1 cellular context compared by ENCODE assay signal in the genomic region with DNA sequence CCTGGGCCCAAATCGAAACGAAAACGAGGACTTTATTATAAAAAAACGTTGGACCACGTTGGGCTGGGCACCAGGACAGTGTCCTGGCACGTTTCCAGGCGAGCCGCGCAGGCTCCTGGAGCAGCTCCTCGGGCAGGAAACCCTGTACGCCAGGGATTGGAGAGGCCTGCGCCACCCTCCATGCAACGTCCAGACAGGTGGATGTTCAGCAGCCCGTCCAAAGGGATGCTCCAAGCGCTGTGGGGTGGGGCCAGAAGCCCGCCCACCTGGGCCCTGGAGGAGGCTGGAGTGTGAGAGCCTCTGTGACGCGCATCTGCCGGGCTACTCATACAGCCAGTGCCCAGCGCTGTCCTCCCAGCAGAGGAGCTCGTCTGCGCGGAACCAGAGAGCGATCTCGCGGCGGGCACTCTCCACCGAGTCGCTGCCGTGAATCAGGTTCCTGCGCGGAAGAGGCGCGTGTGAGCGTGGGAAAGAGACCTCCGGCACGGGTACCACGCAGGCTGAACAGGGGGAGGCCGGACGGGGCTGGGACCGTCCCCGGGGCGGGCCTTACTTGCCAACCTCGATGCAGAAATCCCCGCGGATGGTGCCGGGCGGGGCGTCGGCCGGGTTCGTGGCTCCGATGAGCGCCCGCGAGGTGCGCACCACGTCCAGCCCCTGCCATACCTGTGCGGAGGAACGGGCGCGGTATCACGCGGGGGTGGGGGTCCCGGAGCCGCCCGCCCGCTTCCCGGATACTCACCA.
TF ChIP-seq lines count a peak whose summit lies in the region.

No MANE protein-coding gene starts in this region.

TF ChIP-seq in HepG2, 621 proteins besides CTCF, POLR2A, EP300 and RAD21 (continued from another document):
- TF ChIP-seq, protein P1, sequence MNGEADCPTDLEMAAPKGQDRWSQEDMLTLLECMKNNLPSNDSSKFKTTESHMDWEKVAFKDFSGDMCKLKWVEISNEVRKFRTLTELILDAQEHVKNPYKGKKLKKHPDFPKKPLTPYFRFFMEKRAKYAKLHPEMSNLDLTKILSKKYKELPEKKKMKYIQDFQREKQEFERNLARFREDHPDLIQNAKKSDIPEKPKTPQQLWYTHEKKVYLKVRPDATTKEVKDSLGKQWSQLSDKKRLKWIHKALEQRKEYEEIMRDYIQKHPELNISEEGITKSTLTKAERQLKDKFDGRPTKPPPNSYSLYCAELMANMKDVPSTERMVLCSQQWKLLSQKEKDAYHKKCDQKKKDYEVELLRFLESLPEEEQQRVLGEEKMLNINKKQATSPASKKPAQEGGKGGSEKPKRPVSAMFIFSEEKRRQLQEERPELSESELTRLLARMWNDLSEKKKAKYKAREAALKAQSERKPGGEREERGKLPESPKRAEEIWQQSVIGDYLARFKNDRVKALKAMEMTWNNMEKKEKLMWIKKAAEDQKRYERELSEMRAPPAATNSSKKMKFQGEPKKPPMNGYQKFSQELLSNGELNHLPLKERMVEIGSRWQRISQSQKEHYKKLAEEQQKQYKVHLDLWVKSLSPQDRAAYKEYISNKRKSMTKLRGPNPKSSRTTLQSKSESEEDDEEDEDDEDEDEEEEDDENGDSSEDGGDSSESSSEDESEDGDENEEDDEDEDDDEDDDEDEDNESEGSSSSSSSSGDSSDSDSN (CRISPR knock-in tag; IDR thresholded peaks at IDR 0.05): no peak
- TF ChIP-seq JUNB (CRISPR knock-in tag; IDR thresholded peaks at IDR 0.05; ENCODE audit: borderline replicate concordance) (no peak), NFE2L1 (CRISPR knock-in tag; IDR thresholded peaks at IDR 0.05; ENCODE audit: borderline replicate concordance) (no peak), JUN (CRISPR knock-in tag; IDR thresholded peaks at IDR 0.05) (no peak), NR1H2 (CRISPR knock-in tag; IDR thresholded peaks at IDR 0.05; ENCODE audit: borderline replicate concordance, low read depth) (no peak)
